Comparison of ENCODE assay signal across 12 cellular contexts in genomic region chr7:56175086-56175760, GRCh38. TPM values are rescaled to one million over a fixed set of nuclear protein-coding genes. Genes with fewer than 3 reads are reported as not detected.
DNase-seq lines count a peak whose midpoint lies in the region; ATAC-seq and TF ChIP-seq lines count a peak whose summit lies in the region.
"Had no signal": no experiment of that assay in that cellular context is flagged by ENCODE, and none has a peak within 500 bp of the region (broad histone marks: within the 10 kb centered on the region; RNA-seq: fewer than 3 reads in every experiment).

No MANE protein-coding gene starts in this region.

- H3K79me2 ChIP-seq in OCI-LY7 (ENCODE audit: insufficient read depth, low read depth, low read length) = no peaks in the 10 kb centered on the region

- DNase-seq in AG08396 (ENCODE audit: low spot score) (peak; percentile 30), adipocyte (ENCODE audit: low read depth) (no peak), right cardiac atrium (peak; percentile 58 to 76 (median 71)), sciatic nerve (ENCODE audit: low spot score) (peak; percentile 55), SW480 (ENCODE audit: low spot score) (no peak), OCI-LY7 (ENCODE audit: low spot score) (no peak)
- DNase-seq: activated naive CD8-positive, alpha-beta T cell treated with anti-CD3 and anti-CD28 coated beads, Interleukin-2, amount 10 ng/mL, durations not matched to agents 7 days and 5 days; dermis blood vessel endothelial cell; DMS79; RPMI8226 had no signal

- WGBS in right cardiac atrium = 4% methylated on average over 61 of the region's 62 CpGs

- POLR2A ChIA-PET in OCI-LY7 (lab: Charles Lee) = no interaction called here

- no TSS peak for BruUV-seq in OCI-LY7 (replicated peaks; lab: Mats Ljungman, UMichigan)

- H3K27ac ChIP-seq in right cardiac atrium (ENCODE audit: low read length) (no peak overlapping the region), OCI-LY7 (ENCODE audit: low read depth, low read length, poor library complexity, severe bottlenecking) (no peak overlapping the region)

- H2AFZ ChIP-seq in OCI-LY7 (ENCODE audit: low read length) = no peak overlapping the region

- H3K4me2 ChIP-seq in OCI-LY7 (ENCODE audit: low read length) = no peak overlapping the region

- H3K36me3 ChIP-seq in adipocyte (ENCODE audit: control insufficient read depth, insufficient read depth, low read length, severe bottlenecking) (no peaks in the 10 kb centered on the region), OCI-LY7 (ENCODE audit: insufficient read depth, low read length) (no peaks in the 10 kb centered on the region)

- ATAC-seq in right cardiac atrium = peak; percentile 65 to 86
- ATAC-seq in sciatic nerve = no peak
- no peak for ATAC-seq in GM21723 (IDR thresholded peaks at IDR 0.05; ENCODE audit: unreplicated experiment)
- no peak for ATAC-seq in HG03439 (IDR thresholded peaks at IDR 0.05; ENCODE audit: unreplicated experiment)

- intact Hi-C loops in right cardiac atrium (cut with DNase I) (no loop called here), sciatic nerve (cut with DNase I) (no loop called here), OCI-LY7 (cut with micrococcal nuclease; ENCODE audit: unreplicated experiment) (no loop called here)

- H3K4me1 ChIP-seq in adipocyte (ENCODE audit: control insufficient read depth, insufficient read depth, low read length) = no peaks in the 10 kb centered on the region
- no peaks in the 10 kb centered on the region for H3K4me1 ChIP-seq in right cardiac atrium (ENCODE audit: control insufficient read depth, insufficient read depth, low read length)
- no peaks in the 10 kb centered on the region for H3K4me1 ChIP-seq in OCI-LY7 (ENCODE audit: insufficient read depth, low read length, poor library complexity, severe bottlenecking)

- no peak for TF ChIP-seq CTCF in OCI-LY7 (conservative IDR thresholded peaks at IDR 0.05; ENCODE audit: low read length)

- H3K27me3 ChIP-seq in adipocyte (replicated peaks; ENCODE audit: control insufficient read depth, insufficient read depth, low read length) (no peaks in the 10 kb centered on the region), right cardiac atrium (ENCODE audit: control insufficient read depth, insufficient read depth) (no peaks in the 10 kb centered on the region)

- CTCF ChIA-PET in OCI-LY7 (lab: Charles Lee; ENCODE audit: unreplicated experiment) = no interaction called here

- H3K9me3 ChIP-seq in adipocyte (ENCODE audit: control insufficient read depth, low read length) (peaks cover 3% of the 10 kb centered on the region), right cardiac atrium (ENCODE audit: control insufficient read depth, low read length) (no peaks in the 10 kb centered on the region), OCI-LY7 (ENCODE audit: low read length) (no peaks in the 10 kb centered on the region)

- H3K9me2 ChIP-seq in OCI-LY7 (ENCODE audit: insufficient read depth, low read length) = no peaks in the 10 kb centered on the region

- peak overlapping the region; percentile 20 for H3K9ac ChIP-seq in adipocyte (ENCODE audit: low read length)

- no peaks in the 10 kb centered on the region for H4K20me1 ChIP-seq in OCI-LY7 (ENCODE audit: insufficient read depth, low read length)

- H3K4me3 ChIP-seq in adipocyte (ENCODE audit: low read length) = peak overlapping the region; percentile 54
- peak overlapping the region; percentile 37 for H3K4me3 ChIP-seq in right cardiac atrium (ENCODE audit: low read length)
- no peak overlapping the region for H3K4me3 ChIP-seq in OCI-LY7 (ENCODE audit: low read depth, low read length, poor library complexity, severe bottlenecking)

RNA-seq across cellular contexts. Expression of gene NUPR2, which starts 59.0 kb away (rescaled TPM):
- total RNA-seq in right cardiac atrium = not detected
- polyA plus RNA-seq in right cardiac atrium = not detected
- not detected for total RNA-seq in sciatic nerve
- total RNA-seq in OCI-LY7 (2014; rRNA removed; shearing (Covaris generic)) = not detected in 2 replicates
- total RNA-seq in OCI-LY7 (2022) = not detected in 2 replicates
- total RNA-seq: activated naive CD8-positive, alpha-beta T cell treated with anti-CD3 and anti-CD28 coated beads, Interleukin-2, amount 10 ng/mL, durations not matched to agents 7 days and 5 days; dermis blood vessel endothelial cell had no signal

Comparison
In these comparisons a context has a peak if more than half of its experiments do, and no peak if none do; other contexts are left out.
1. DNase-seq: peak in AG08396 (single experiment), right cardiac atrium (3 of 3) and sciatic nerve (single experiment); none in adipocyte (single experiment), SW480 (single experiment) and OCI-LY7 (single experiment).
2. ATAC-seq: peak in right cardiac atrium (2 of 2); none in sciatic nerve (single experiment), GM21723 (single experiment) and HG03439 (single experiment).